25 cellular contexts compared by ENCODE assay signal in the genomic region with DNA sequence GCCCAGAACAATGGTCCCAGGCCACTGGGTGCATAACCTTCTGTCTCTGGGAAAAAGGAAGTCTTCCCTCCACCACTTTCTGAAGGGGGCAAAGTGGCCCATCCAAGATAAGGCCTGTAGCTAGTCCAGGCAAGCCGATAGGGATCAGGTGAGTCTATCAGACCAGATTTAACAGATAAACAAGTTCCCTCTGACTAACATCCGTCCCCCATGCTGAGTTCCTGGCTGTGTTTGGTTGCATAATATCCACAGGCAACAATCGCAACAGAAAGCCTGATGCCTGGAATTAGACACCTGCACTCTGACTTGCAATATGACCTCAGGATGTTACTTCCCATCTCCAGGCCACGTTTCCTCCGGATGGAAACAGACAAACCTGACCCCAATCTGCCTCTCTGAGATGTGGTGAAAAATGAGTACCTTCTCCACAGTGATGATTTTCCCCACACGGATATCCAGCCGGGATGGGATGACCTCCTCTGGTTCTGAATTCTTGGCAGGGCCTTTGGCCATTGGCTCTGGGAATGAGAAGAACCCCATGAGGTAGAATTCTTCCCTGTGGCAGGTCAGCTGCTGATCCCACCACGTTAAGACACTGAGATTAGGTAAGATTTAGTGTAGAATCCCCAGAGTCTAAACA. TPM values are rescaled to one million over a fixed set of nuclear protein-coding genes. Genes with fewer than 3 reads are reported as not detected.
DNase-seq lines count a peak whose midpoint lies in the region; ATAC-seq and TF ChIP-seq lines count a peak whose summit lies in the region.
"Had no signal": no experiment of that assay in that cellular context is flagged by ENCODE, and none has a peak within 500 bp of the region (broad histone marks: within the 10 kb centered on the region; RNA-seq: fewer than 3 reads in every experiment).

No MANE protein-coding gene starts in this region.

- no peak overlapping the region for H3T11ph ChIP-seq in H9 (ENCODE audit: low read length)

- H3K4me1 Mint-ChIP-seq in H9: peaks cover 0 to 5% of the 10 kb centered on the region in 2 experiments; a peak in 2 of 4 replicates

- no peaks in the 10 kb centered on the region for H3K23me2 ChIP-seq in H9 (ENCODE audit: insufficient read length, low read depth, low read length, poor library complexity, severe bottlenecking)

- no peak overlapping the region for H3K4ac ChIP-seq in H9 (ENCODE audit: low read depth, low read length)

- H3K4me3 ChIP-seq in RWPE2 (ENCODE audit: severe bottlenecking) (no peak overlapping the region), epithelial cell of esophagus (ENCODE audit: low read length) (no peak overlapping the region), parathyroid adenoma (ENCODE audit: low read depth, low read length) (no peak overlapping the region)
- H3K4me3 ChIP-seq: cardiac muscle cell, hepatocyte, sigmoid colon had no signal

- intact Hi-C loops in left colon (cut with DNase I, micrococcal nuclease): no loop called here

- H2BK5ac ChIP-seq in H9 (ENCODE audit: insufficient read length, low read length): no peak overlapping the region

- DNase-seq in H9 (no peak), RWPE2 (ENCODE audit: low spot score) (no peak), epithelial cell of esophagus (ENCODE audit: low read depth) (peak; percentile 87), DMS 273 treated with DMSO at 0.1 percent for 48 hours (lab: John Stamatoyannopoulos, UW) (no peak), left colon (no peak), SKM-1 treated with dmso at 0.1 percent for 144 hours (lab: John Stamatoyannopoulos, UW; ENCODE audit: unreplicated experiment) (no peak)
- DNase-seq: activated CD4-positive, alpha-beta T cell treated with anti-CD3 and anti-CD28 coated beads for 4 hours; activated CD8-positive, alpha-beta memory T cell treated with anti-CD3 and anti-CD28 coated beads, Interleukin-2, amount 10 ng/mL, durations not matched to agents 7 days and 5 days; CD8-positive, alpha-beta T cell; dermis blood vessel endothelial cell; DMS53; foreskin melanocyte; natural killer cell; NCI-H1436; NCI-H2171 treated with DMSO at 0.1 percent for 48 hours; NCI-H526 treated with DMSO at 0.1 percent for 48 hours; posterior cingulate gyrus; SHP77; sigmoid colon; T-cell had no signal

- no peak overlapping the region for H3K23ac ChIP-seq in H9 (ENCODE audit: insufficient read length, low read depth, low read length)

- no peak overlapping the region for H4K8ac ChIP-seq in H9 (replicated peaks; ENCODE audit: insufficient read length, low read depth, low read length)

- no peaks in the 10 kb centered on the region for H3K9me3 Mint-ChIP-seq in H9
- H3K9me3 Mint-ChIP-seq: CD8-positive, alpha-beta T cell; natural killer cell; T-cell had no signal

- H3K9ac ChIP-seq in H9 (ENCODE audit: extremely low read depth, insufficient read length, low read length) (no peak overlapping the region), parathyroid adenoma (no peak overlapping the region)

- no peak overlapping the region for H2AK5ac ChIP-seq in H9 (ENCODE audit: insufficient read length, low read length)

- H3K4me2 ChIP-seq in H9 (ENCODE audit: insufficient read depth, insufficient read length, low read length) (no peak overlapping the region), parathyroid adenoma (ENCODE audit: low read length) (peak overlapping the region; percentile 23)
- H3K4me2 ChIP-seq: hepatocyte had no signal

- H4K91ac ChIP-seq in H9 (ENCODE audit: insufficient read length, low read depth, low read length): no peak overlapping the region

- ATAC-seq in RWPE2 (ENCODE audit: low read depth) (peak; percentile 88), left colon (no peak)
- ATAC-seq: activated CD8-positive, alpha-beta memory T cell treated with anti-CD3 and anti-CD28 coated beads, Interleukin-2, amount 10 ng/mL, durations not matched to agents 7 days and 5 days; CD8-positive, alpha-beta T cell; HCT116; HepG2; T-cell had no signal

- no peak overlapping the region for H3K4me3 Mint-ChIP-seq in H9
- H3K4me3 Mint-ChIP-seq: activated CD8-positive, alpha-beta memory T cell treated with anti-CD3 and anti-CD28 coated beads, Interleukin-2, amount 10 ng/mL, durations not matched to agents 7 days and 5 days; CD8-positive, alpha-beta T cell; natural killer cell; T-cell had no signal

- H3K27ac Mint-ChIP-seq in H9: peak overlapping the region in 2 of 3 experiments; percentile 23 to 25; a peak in 2 of 7 replicates
- H3K27ac Mint-ChIP-seq: activated CD8-positive, alpha-beta memory T cell treated with anti-CD3 and anti-CD28 coated beads, Interleukin-2, amount 10 ng/mL, durations not matched to agents 7 days and 5 days had no signal

- H4K20me1 ChIP-seq in H9 (ENCODE audit: control insufficient read depth, insufficient read depth, insufficient read length): no peaks in the 10 kb centered on the region

- no peak overlapping the region for H3K14ac ChIP-seq in H9 (ENCODE audit: insufficient read depth, low read length)

- TF ChIP-seq CTCF in H9 (conservative IDR thresholded peaks at IDR 0.05): no peak
- TF ChIP-seq CTCF in RWPE2 (IDR thresholded peaks at IDR 0.05; ENCODE audit: poor library complexity, severe bottlenecking): no peak
- no peak for TF ChIP-seq CTCF in epithelial cell of esophagus (IDR thresholded peaks at IDR 0.05; ENCODE audit: insufficient read depth, low read depth, low read length, missing control alignments)
- TF ChIP-seq CTCF in parathyroid adenoma (IDR thresholded peaks at IDR 0.05): no peak

- H3K56ac ChIP-seq in H9 (ENCODE audit: insufficient read length, low read depth, low read length): no peak overlapping the region

- no peaks in the 10 kb centered on the region for H3K9me3 ChIP-seq in H9 (ENCODE audit: control insufficient read depth, low read depth, low read length)
- H3K9me3 ChIP-seq in RWPE2 (ENCODE audit: severe bottlenecking): no peaks in the 10 kb centered on the region
- H3K9me3 ChIP-seq in parathyroid adenoma (ENCODE audit: control insufficient read depth, low read length): no peaks in the 10 kb centered on the region
- H3K9me3 ChIP-seq: sigmoid colon had no signal

- WGBS in H9 (ENCODE audit: extremely low coverage, insufficient read length, low lambda C conversion rate): no CpG with 5 or more reads among the region's 8 CpGs

- H2BK120ac ChIP-seq in H9 (ENCODE audit: low read depth, low read length, poor library complexity, severe bottlenecking): no peak overlapping the region

- H3K36me3 Mint-ChIP-seq in H9 (ENCODE audit: insufficient read depth in 1 of 3, low read depth in 3 of 3): peaks cover 61 to 92% (median 84%) of the 10 kb centered on the region in 3 experiments; a peak in 6 of 7 replicates

- H3K27ac ChIP-seq in H9 (ENCODE audit: insufficient read length, low read depth, low read length): no peak overlapping the region
- H3K27ac ChIP-seq in RWPE2 (ENCODE audit: poor library complexity, severe bottlenecking): peak overlapping the region; percentile 78
- no peak overlapping the region for H3K27ac ChIP-seq in parathyroid adenoma
- H3K27ac ChIP-seq: cardiac muscle cell, hepatocyte, sigmoid colon had no signal

- no peaks in the 10 kb centered on the region for H3K27me3 Mint-ChIP-seq in H9 (ENCODE audit: low read depth)
- H3K27me3 Mint-ChIP-seq: activated CD8-positive, alpha-beta memory T cell treated with anti-CD3 and anti-CD28 coated beads, Interleukin-2, amount 10 ng/mL, durations not matched to agents 7 days and 5 days; T-cell had no signal

- H2BK20ac ChIP-seq in H9 (ENCODE audit: low read depth, low read length, poor library complexity, severe bottlenecking): no peak overlapping the region

- H3K27me3 ChIP-seq in H9 (ENCODE audit: insufficient read depth, low read length): no peaks in the 10 kb centered on the region
- H3K27me3 ChIP-seq in RWPE2 (ENCODE audit: insufficient read depth, poor library complexity, severe bottlenecking): no peaks in the 10 kb centered on the region
- H3K27me3 ChIP-seq in parathyroid adenoma (ENCODE audit: control insufficient read depth, insufficient read depth, low read length): no peaks in the 10 kb centered on the region
- H3K27me3 ChIP-seq: cardiac muscle cell, hepatocyte, sigmoid colon had no signal

- H4K5ac ChIP-seq in H9 (ENCODE audit: insufficient read length, low read depth, low read length): no peak overlapping the region

- no peak overlapping the region for H2BK12ac ChIP-seq in H9 (ENCODE audit: insufficient read length, low read depth, low read length)

- no peaks in the 10 kb centered on the region for H3K79me1 ChIP-seq in H9 (ENCODE audit: insufficient read depth, low read depth, low read length, poor library complexity, severe bottlenecking)

- no peak overlapping the region for H3K18ac ChIP-seq in H9 (ENCODE audit: insufficient read length, low read depth, low read length)

- H2AFZ ChIP-seq in H9 (ENCODE audit: low read length): no peak overlapping the region
- no peak overlapping the region for H2AFZ ChIP-seq in parathyroid adenoma
- H2AFZ ChIP-seq: hepatocyte had no signal

- peaks cover 97% of the 10 kb centered on the region for H3K36me3 ChIP-seq in RWPE2 (ENCODE audit: low read depth)
- H3K36me3 ChIP-seq in parathyroid adenoma (ENCODE audit: control insufficient read depth, insufficient read depth, low read length): peaks cover 2% of the 10 kb centered on the region

- H2BK15ac ChIP-seq in H9 (ENCODE audit: low read depth, low read length): no peak overlapping the region

- H3K79me2 ChIP-seq in H9 (ENCODE audit: insufficient read depth, low read length): no peaks in the 10 kb centered on the region
- no peaks in the 10 kb centered on the region for H3K79me2 ChIP-seq in parathyroid adenoma
- H3K79me2 ChIP-seq: hepatocyte had no signal

- no peaks in the 10 kb centered on the region for H3K4me1 ChIP-seq in H9 (ENCODE audit: insufficient read depth, low read length)
- peaks cover 18% of the 10 kb centered on the region for H3K4me1 ChIP-seq in RWPE2 (ENCODE audit: insufficient read depth, poor library complexity, severe bottlenecking)
- H3K4me1 ChIP-seq in parathyroid adenoma: no peaks in the 10 kb centered on the region
- H3K4me1 ChIP-seq: sigmoid colon had no signal

RNA-seq across cellular contexts. Expression of a gene that starts 36.4 kb away (rescaled TPM):
- total RNA-seq in H9 (2021) (185 and 194 TPM in 2 replicates), left colon (10 to 100 TPM; 41.7 to 88.3 TPM)

RNA-seq across cellular contexts. Expression of a gene that starts 36.7 kb away (rescaled TPM):
- total RNA-seq in H9 (2021): 50.1 and 51.4 TPM in 2 replicates
- 10 to 100 TPM; 29.1 to 29.5 TPM for total RNA-seq in left colon
